26 cellular contexts compared by ENCODE assay signal in the genomic region with DNA sequence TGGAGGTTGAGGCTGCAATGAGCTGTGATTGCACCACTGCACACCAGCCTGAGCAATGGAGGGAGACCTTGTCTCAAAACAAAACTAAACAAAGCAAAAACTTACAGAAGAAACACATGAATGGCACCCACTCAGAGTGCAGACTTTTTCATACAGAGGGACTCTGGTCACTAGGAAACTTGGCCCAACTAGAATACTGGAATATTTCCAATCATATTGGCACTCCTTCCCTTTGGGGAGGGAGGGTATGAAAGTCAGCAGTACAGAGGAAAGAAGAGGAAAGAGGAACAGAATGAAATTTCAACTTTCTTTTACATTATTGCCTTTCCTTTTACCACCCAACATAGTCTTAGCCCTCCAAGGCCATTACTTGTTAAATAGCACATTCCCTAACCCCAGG. TPM values are rescaled to one million over a fixed set of nuclear protein-coding genes. Genes with fewer than 3 reads are reported as not detected.
DNase-seq lines count a peak whose midpoint lies in the region; ATAC-seq and TF ChIP-seq lines count a peak whose summit lies in the region.
"Had no signal": no experiment of that assay in that cellular context is flagged by ENCODE, and none has a peak within 500 bp of the region (broad histone marks: within the 10 kb centered on the region; RNA-seq: fewer than 3 reads in every experiment).

No MANE protein-coding gene starts in this region.

- H3K36me3 Mint-ChIP-seq in brain (no peaks in the 10 kb centered on the region), endothelial cell (ENCODE audit: low read depth, unreplicated experiment) (peaks cover 4% of the 10 kb centered on the region)
- H3K36me3 Mint-ChIP-seq: CD14-positive monocyte; CD4-positive, alpha-beta memory T cell; CD4-positive, CD25-positive, alpha-beta regulatory T cell had no signal

- H3K27me3 ChIP-seq in suprapubic skin = no peaks in the 10 kb centered on the region
- H3K27me3 ChIP-seq: BLaER1 had no signal

- no peak for TF ChIP-seq CTCF in brain (conservative IDR thresholded peaks at IDR 0.05)
- TF ChIP-seq CTCF in endothelial cell (IDR thresholded peaks at IDR 0.05; ENCODE audit: unreplicated experiment) = no peak
- no peak for TF ChIP-seq CTCF in suprapubic skin (IDR thresholded peaks at IDR 0.05)

- H3K4me1 Mint-ChIP-seq in brain (peaks cover 61% of the 10 kb centered on the region), endothelial cell (ENCODE audit: unreplicated experiment) (peaks cover 36% of the 10 kb centered on the region)
- H3K4me1 Mint-ChIP-seq: CD14-positive monocyte; CD4-positive, alpha-beta memory T cell; CD4-positive, CD25-positive, alpha-beta regulatory T cell had no signal

- H3K4me1 ChIP-seq in suprapubic skin = no peaks in the 10 kb centered on the region
- H3K4me1 ChIP-seq: BE2C had no signal

- intact Hi-C loops in sciatic nerve (cut with DNase I) = no loop called here

- H3K9me3 Mint-ChIP-seq in brain = peaks cover 0 to 6% (median 4%) of the 10 kb centered on the region in 5 experiments
- H3K9me3 Mint-ChIP-seq in endothelial cell (ENCODE audit: unreplicated experiment) = no peaks in the 10 kb centered on the region

- H3K27ac ChIP-seq in suprapubic skin = no peak overlapping the region
- H3K27ac ChIP-seq: BLaER1 had no signal

- H3K4me3 Mint-ChIP-seq in brain = no peak overlapping the region
- H3K4me3 Mint-ChIP-seq in endothelial cell (ENCODE audit: unreplicated experiment) = no peak overlapping the region
- H3K4me3 Mint-ChIP-seq: CD14-positive monocyte; CD4-positive, alpha-beta memory T cell; CD4-positive, CD25-positive, alpha-beta regulatory T cell; CD8-positive, alpha-beta memory T cell had no signal

- ATAC-seq in sciatic nerve = no peak
- ATAC-seq: GM12878 had no signal

- H3K27me3 Mint-ChIP-seq in brain (peaks cover 1% of the 10 kb centered on the region), endothelial cell (ENCODE audit: unreplicated experiment) (peaks cover 1% of the 10 kb centered on the region)

- H3K36me3 ChIP-seq in suprapubic skin = no peaks in the 10 kb centered on the region
- H3K36me3 ChIP-seq: BE2C, BLaER1 had no signal

- no peak for TF ChIP-seq EP300 in suprapubic skin (IDR thresholded peaks at IDR 0.05)

- no peak overlapping the region for H3K4me3 ChIP-seq in suprapubic skin
- H3K4me3 ChIP-seq: BLaER1, GM12878 had no signal

- no peak for DNase-seq in endothelial cell (ENCODE audit: low spot score)
- peak; percentile 48 for DNase-seq in medulla oblongata (ENCODE audit: extremely low spot score)
- no peak for DNase-seq in SIG-M5 treated with dmso at 0.1 percent for 504 hours (lab: John Stamatoyannopoulos, UW; ENCODE audit: unreplicated experiment)
- no peak for DNase-seq in suprapubic skin (ENCODE audit: low spot score in 2 of 2)
- DNase-seq in sciatic nerve (ENCODE audit: low spot score) = no peak
- DNase-seq: 8988T; ACHN; BE2C; C1 segment of cervical spinal cord; CD4-positive, alpha-beta memory T cell; CD4-positive, CD25-positive, alpha-beta regulatory T cell; CD8-positive, alpha-beta memory T cell; COR-L47; DMS 273 treated with DMSO at 0.1 percent for 48 hours; DMS153; DMS53; DMS79; DND-41; EL; GDM1 had no signal

- no peaks in the 10 kb centered on the region for H3K9me3 ChIP-seq in suprapubic skin
- H3K9me3 ChIP-seq: BE2C, BLaER1 had no signal

- H3K27ac Mint-ChIP-seq in brain (peak overlapping the region in 3 of 5 experiments; percentile 40 to 52 (median 41)), endothelial cell (ENCODE audit: unreplicated experiment) (peak overlapping the region; percentile 45)
- H3K27ac Mint-ChIP-seq: CD4-positive, alpha-beta memory T cell; CD4-positive, CD25-positive, alpha-beta regulatory T cell; CD8-positive, alpha-beta memory T cell had no signal

- no peak for TF ChIP-seq POLR2A in suprapubic skin (IDR thresholded peaks at IDR 0.05)

RNA-seq across cellular contexts. Expression of gene CMTR2, which starts 28.2 kb away (rescaled TPM):
- polyA plus RNA-seq in brain (ENCODE audit: insufficient read depth, low read depth, low replicate concordance) = 4.3 TPM
- total RNA-seq in endothelial cell (ENCODE audit: unreplicated experiment) = 26.7 TPM
- 10 to 100 TPM; 17.9 to 21.3 (median 19.6) TPM for total RNA-seq in suprapubic skin
- 14.9 TPM for total RNA-seq in sciatic nerve

RNA-seq across cellular contexts. Expression of gene HYDIN, which starts 30.5 kb away (rescaled TPM):
- polyA plus RNA-seq in brain (ENCODE audit: insufficient read depth, low read depth, low replicate concordance) = 4.6 TPM
- total RNA-seq in endothelial cell (ENCODE audit: unreplicated experiment) (2.5 TPM), suprapubic skin (1 to 10 TPM in 1 of 4 donors, under 1 TPM in 2, not detected in 1; 0.40 to 1.1 (median 0.47) TPM), sciatic nerve (3.4 TPM)
- total RNA-seq: A673; CD4-positive, alpha-beta memory T cell; CD4-positive, CD25-positive, alpha-beta regulatory T cell; CD8-positive, alpha-beta memory T cell; G401; GM12878 had no signal
- polyA plus RNA-seq: CD14-positive monocyte; CD4-positive, alpha-beta memory T cell; CD4-positive, CD25-positive, alpha-beta regulatory T cell; CD8-positive, alpha-beta memory T cell had no signal
